Comparison of ENCODE assay signal across 8 cellular contexts in genomic region chr19:10402441-10403038, GRCh38. TPM values are rescaled to one million over a fixed set of nuclear protein-coding genes. Genes with fewer than 3 reads are reported as not detected.
A peak's percentile ranks its signal among the peaks of the same experiment; 100 is the strongest.
DNase-seq lines count a peak whose midpoint lies in the region; ATAC-seq and TF ChIP-seq lines count a peak whose summit lies in the region.

No MANE protein-coding gene starts in this region.

- H3K4me1 ChIP-seq in RWPE2 (ENCODE audit: insufficient read depth, poor library complexity, severe bottlenecking) (peaks cover 9% of the 10 kb centered on the region), neuron (ENCODE audit: insufficient read depth, low read length) (peaks cover 15% of the 10 kb centered on the region)

- 0 out of 3 replicates have a peak, but pooled peaks have one; percentile 5 for ATAC-seq in RWPE2 (ENCODE audit: low read depth)
- no peak for ATAC-seq in sciatic nerve
- ATAC-seq in HG03095 (IDR thresholded peaks at IDR 0.05; ENCODE audit: unreplicated experiment) = no peak

- H3K27ac ChIP-seq in RWPE2 (ENCODE audit: poor library complexity, severe bottlenecking) = peak overlapping the region; percentile 66

- H3K27me3 ChIP-seq in RWPE2 (ENCODE audit: insufficient read depth, poor library complexity, severe bottlenecking) (peaks cover 11% of the 10 kb centered on the region), neuron (ENCODE audit: insufficient read depth, low read length) (no peaks in the 10 kb centered on the region)

- intact Hi-C loops in sciatic nerve (cut with DNase I) = no loop called here

- H3K9me3 ChIP-seq in RWPE2 (ENCODE audit: severe bottlenecking) = no peaks in the 10 kb centered on the region
- H3K9me3 ChIP-seq in neuron (ENCODE audit: low read length) = no peaks in the 10 kb centered on the region

- DNase-seq in DMS53 (lab: John Stamatoyannopoulos, UW) (peak; percentile 49), DMS53 treated with DMSO at 0.1 percent for 48 hours (lab: John Stamatoyannopoulos, UW; ENCODE audit: unreplicated experiment) (no peak), RWPE2 (ENCODE audit: low spot score) (no peak), epithelial cell of esophagus (ENCODE audit: low read depth) (peak; percentile 40), sciatic nerve (ENCODE audit: low spot score) (no peak), pons (ENCODE audit: low spot score) (no peak)

- H3K36me3 ChIP-seq in RWPE2 (ENCODE audit: low read depth) (peaks cover 31% of the 10 kb centered on the region), neuron (ENCODE audit: insufficient read depth, low read length) (peaks cover 21% of the 10 kb centered on the region)

- TF ChIP-seq CTCF in RWPE2 (IDR thresholded peaks at IDR 0.05; ENCODE audit: poor library complexity, severe bottlenecking) = no peak
- TF ChIP-seq CTCF in epithelial cell of esophagus (IDR thresholded peaks at IDR 0.05; ENCODE audit: insufficient read depth, low read depth, low read length, missing control alignments) = no peak

- no peak overlapping the region for H2AFZ ChIP-seq in neuron (ENCODE audit: low read depth, low read length)

- H3K4me3 ChIP-seq in RWPE2 (ENCODE audit: severe bottlenecking) (peak overlapping the region; percentile 78), epithelial cell of esophagus (ENCODE audit: low read length) (peak overlapping the region; percentile 74), neuron (ENCODE audit: low read length) (peak overlapping the region; percentile 78)

RNA-seq across cellular contexts. Expression of gene CDC37, which starts 0.8 kb away (rescaled TPM):
- 128 TPM for total RNA-seq in sciatic nerve

RNA-seq across cellular contexts. Expression of gene PDE4A, which starts 17.8 kb away (rescaled TPM):
- 11.0 TPM for total RNA-seq in sciatic nerve

RNA-seq across cellular contexts. Expression of gene TYK2, which starts 22.2 kb away (rescaled TPM):
- 128 TPM for total RNA-seq in sciatic nerve

Comparison
In these comparisons a context has a peak if more than half of its experiments do, and no peak if none do; other contexts are left out.
1. DNase-seq: peak in DMS53 (single experiment) and epithelial cell of esophagus (single experiment); none in DMS53 treated with DMSO at 0.1 percent for 48 hours (single experiment), RWPE2 (single experiment), sciatic nerve (single experiment) and pons (single experiment).
2. Peak in every context shown above with its lines, with median percentiles within 50 percentile points of each other: H3K4me3 ChIP-seq.